ENCODE assay signal across 2 cellular contexts in the genomic region with DNA sequence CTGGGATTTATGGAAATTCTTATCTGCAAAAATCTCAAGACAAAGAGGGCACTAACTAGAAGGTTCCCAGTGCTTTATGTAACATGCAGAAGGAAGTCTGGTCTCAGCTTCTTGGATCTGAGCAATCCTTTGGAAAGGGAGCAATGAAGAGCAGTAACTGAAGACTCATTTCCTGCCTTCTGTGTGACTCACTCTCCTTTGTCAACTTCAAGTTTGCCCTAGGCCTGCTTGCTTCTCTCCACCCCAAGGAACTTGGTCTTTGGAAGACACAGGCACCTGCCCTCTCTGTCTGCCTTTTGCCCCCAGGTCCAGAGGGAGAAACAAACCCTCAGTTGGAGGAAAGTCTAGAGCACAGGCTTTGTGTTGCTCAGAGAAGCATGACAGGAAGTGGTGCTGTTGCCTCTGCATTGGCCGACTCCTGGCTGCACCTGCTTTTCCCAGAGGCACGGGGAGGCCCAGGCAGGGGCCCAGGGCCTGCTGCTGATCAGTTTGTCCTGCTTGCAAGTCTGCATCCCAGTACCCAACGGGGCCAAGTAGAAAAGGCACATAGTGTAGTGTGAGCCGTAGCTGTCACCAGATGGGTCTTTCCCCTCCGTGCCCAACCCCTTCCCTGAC.
TF ChIP-seq lines count a peak whose summit lies in the region.

No MANE protein-coding gene starts in this region.

TF ChIP-seq in A549, 52 proteins besides CTCF, POLR2A, EP300 and RAD21 (continued from another document and continues in another):
- TF ChIP-seq MAFK (IDR thresholded peaks at IDR 0.05; ENCODE audit: partially characterized antibody) = no peak
- TF ChIP-seq, protein P1, sequence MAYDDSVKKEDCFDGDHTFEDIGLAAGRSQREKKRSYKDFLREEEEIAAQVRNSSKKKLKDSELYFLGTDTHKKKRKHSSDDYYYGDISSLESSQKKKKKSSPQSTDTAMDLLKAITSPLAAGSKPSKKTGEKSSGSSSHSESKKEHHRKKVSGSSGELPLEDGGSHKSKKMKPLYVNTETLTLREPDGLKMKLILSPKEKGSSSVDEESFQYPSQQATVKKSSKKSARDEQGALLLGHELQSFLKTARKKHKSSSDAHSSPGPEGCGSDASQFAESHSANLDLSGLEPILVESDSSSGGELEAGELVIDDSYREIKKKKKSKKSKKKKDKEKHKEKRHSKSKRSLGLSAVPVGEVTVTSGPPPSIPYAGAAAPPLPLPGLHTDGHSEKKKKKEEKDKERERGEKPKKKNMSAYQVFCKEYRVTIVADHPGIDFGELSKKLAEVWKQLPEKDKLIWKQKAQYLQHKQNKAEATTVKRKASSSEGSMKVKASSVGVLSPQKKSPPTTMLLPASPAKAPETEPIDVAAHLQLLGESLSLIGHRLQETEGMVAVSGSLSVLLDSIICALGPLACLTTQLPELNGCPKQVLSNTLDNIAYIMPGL (CRISPR knock-in tag; IDR thresholded peaks at IDR 0.05; ENCODE audit: borderline replicate concordance) = no peak
- 0 out of 2 replicates have a peak, but pooled peaks have one; percentile 25 for TF ChIP-seq ESRRA (IDR thresholded peaks at IDR 0.05; ENCODE audit: borderline replicate concordance, low read length)
- TF ChIP-seq CHD4 (IDR thresholded peaks at IDR 0.05; ENCODE audit: borderline replicate concordance) = no peak
- TF ChIP-seq HEYL (CRISPR knock-in tag; IDR thresholded peaks at IDR 0.05) = no peak
- TF ChIP-seq FOXS1 (CRISPR knock-in tag; IDR thresholded peaks at IDR 0.05) = no peak
- TF ChIP-seq SREBF2 (IDR thresholded peaks at IDR 0.05) = no peak
- no peak for TF ChIP-seq KDM5A (IDR thresholded peaks at IDR 0.05)
- TF ChIP-seq JUN (IDR thresholded peaks at IDR 0.05) = peak; percentile 51 to 66; a peak in 4 of 5 replicates
- TF ChIP-seq EHF (CRISPR knock-in tag; IDR thresholded peaks at IDR 0.05) = no peak
- 0 out of 2 replicates have a peak, but pooled peaks have one; percentile 43 for TF ChIP-seq ZNF302 (CRISPR knock-in tag; IDR thresholded peaks at IDR 0.05)
- TF ChIP-seq EHMT2 (IDR thresholded peaks at IDR 0.05; ENCODE audit: low read depth) = no peak
- TF ChIP-seq, protein P2, sequence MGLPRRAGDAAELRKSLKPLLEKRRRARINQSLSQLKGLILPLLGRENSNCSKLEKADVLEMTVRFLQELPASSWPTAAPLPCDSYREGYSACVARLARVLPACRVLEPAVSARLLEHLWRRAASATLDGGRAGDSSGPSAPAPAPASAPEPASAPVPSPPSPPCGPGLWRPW (IDR thresholded peaks at IDR 0.05) = no peak
- TF ChIP-seq, protein P3, sequence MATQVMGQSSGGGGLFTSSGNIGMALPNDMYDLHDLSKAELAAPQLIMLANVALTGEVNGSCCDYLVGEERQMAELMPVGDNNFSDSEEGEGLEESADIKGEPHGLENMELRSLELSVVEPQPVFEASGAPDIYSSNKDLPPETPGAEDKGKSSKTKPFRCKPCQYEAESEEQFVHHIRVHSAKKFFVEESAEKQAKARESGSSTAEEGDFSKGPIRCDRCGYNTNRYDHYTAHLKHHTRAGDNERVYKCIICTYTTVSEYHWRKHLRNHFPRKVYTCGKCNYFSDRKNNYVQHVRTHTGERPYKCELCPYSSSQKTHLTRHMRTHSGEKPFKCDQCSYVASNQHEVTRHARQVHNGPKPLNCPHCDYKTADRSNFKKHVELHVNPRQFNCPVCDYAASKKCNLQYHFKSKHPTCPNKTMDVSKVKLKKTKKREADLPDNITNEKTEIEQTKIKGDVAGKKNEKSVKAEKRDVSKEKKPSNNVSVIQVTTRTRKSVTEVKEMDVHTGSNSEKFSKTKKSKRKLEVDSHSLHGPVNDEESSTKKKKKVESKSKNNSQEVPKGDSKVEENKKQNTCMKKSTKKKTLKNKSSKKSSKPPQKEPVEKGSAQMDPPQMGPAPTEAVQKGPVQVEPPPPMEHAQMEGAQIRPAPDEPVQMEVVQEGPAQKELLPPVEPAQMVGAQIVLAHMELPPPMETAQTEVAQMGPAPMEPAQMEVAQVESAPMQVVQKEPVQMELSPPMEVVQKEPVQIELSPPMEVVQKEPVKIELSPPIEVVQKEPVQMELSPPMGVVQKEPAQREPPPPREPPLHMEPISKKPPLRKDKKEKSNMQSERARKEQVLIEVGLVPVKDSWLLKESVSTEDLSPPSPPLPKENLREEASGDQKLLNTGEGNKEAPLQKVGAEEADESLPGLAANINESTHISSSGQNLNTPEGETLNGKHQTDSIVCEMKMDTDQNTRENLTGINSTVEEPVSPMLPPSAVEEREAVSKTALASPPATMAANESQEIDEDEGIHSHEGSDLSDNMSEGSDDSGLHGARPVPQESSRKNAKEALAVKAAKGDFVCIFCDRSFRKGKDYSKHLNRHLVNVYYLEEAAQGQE (IDR thresholded peaks at IDR 0.05) = no peak
- peak; percentile 34 to 63; a peak in 3 of 4 replicates for TF ChIP-seq CEBPB (IDR thresholded peaks at IDR 0.05)
- TF ChIP-seq NPAS2 (CRISPR knock-in tag; IDR thresholded peaks at IDR 0.05; ENCODE audit: borderline replicate concordance) = no peak
- peak; percentile 70; the same call in 1 of the 2 replicates for TF ChIP-seq HOXB13 (CRISPR knock-in tag; IDR thresholded peaks at IDR 0.05; ENCODE audit: low read depth)
- TF ChIP-seq, protein P4, sequence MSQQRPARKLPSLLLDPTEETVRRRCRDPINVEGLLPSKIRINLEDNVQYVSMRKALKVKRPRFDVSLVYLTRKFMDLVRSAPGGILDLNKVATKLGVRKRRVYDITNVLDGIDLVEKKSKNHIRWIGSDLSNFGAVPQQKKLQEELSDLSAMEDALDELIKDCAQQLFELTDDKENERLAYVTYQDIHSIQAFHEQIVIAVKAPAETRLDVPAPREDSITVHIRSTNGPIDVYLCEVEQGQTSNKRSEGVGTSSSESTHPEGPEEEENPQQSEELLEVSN (IDR thresholded peaks at IDR 0.05; ENCODE audit: borderline replicate concordance, low read depth) = 0 out of 2 replicates have a peak, but pooled peaks have one; percentile 38
- TF ChIP-seq CBX2 (IDR thresholded peaks at IDR 0.05; ENCODE audit: borderline replicate concordance, low read depth) = no peak
- no peak for TF ChIP-seq CHD2 (IDR thresholded peaks at IDR 0.05; ENCODE audit: low read length, partially characterized antibody)
- no peak for TF ChIP-seq ZC3H11A (IDR thresholded peaks at IDR 0.05)
- TF ChIP-seq POLR2AphosphoS2 (conservative IDR thresholded peaks at IDR 0.05; ENCODE audit: low read length) = no peak
- no peak for TF ChIP-seq RFX5 (IDR thresholded peaks at IDR 0.05)
- no peak for TF ChIP-seq MYC (IDR thresholded peaks at IDR 0.05; ENCODE audit: borderline replicate concordance, low read length)
- no peak for TF ChIP-seq NR3C1 (IDR thresholded peaks at IDR 0.05)
- TF ChIP-seq TP53 (CRISPR knock-in tag; IDR thresholded peaks at IDR 0.05) = no peak
- no peak for TF ChIP-seq HDAC2 (IDR thresholded peaks at IDR 0.05)
- TF ChIP-seq, protein P5, sequence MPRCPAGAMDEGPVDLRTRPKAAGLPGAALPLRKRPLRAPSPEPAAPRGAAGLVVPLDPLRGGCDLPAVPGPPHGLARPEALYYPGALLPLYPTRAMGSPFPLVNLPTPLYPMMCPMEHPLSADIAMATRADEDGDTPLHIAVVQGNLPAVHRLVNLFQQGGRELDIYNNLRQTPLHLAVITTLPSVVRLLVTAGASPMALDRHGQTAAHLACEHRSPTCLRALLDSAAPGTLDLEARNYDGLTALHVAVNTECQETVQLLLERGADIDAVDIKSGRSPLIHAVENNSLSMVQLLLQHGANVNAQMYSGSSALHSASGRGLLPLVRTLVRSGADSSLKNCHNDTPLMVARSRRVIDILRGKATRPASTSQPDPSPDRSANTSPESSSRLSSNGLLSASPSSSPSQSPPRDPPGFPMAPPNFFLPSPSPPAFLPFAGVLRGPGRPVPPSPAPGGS (IDR thresholded peaks at IDR 0.05) = no peak
- no peak for TF ChIP-seq RCOR1 (IDR thresholded peaks at IDR 0.05; ENCODE audit: low read depth, low read length)
- TF ChIP-seq SMC3 (IDR thresholded peaks at IDR 0.05) = peak; percentile 28; the same call in 1 of the 3 replicates

TF ChIP-seq in SK-N-SH, 30 proteins besides CTCF, POLR2A, EP300 and RAD21 (continued from another document):
- TF ChIP-seq, protein P6, sequence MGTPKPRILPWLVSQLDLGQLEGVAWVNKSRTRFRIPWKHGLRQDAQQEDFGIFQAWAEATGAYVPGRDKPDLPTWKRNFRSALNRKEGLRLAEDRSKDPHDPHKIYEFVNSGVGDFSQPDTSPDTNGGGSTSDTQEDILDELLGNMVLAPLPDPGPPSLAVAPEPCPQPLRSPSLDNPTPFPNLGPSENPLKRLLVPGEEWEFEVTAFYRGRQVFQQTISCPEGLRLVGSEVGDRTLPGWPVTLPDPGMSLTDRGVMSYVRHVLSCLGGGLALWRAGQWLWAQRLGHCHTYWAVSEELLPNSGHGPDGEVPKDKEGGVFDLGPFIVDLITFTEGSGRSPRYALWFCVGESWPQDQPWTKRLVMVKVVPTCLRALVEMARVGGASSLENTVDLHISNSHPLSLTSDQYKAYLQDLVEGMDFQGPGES (IDR thresholded peaks at IDR 0.05; ENCODE audit: low read depth, low read length) = no peak
- peak; percentile 90 for TF ChIP-seq JUND (IDR thresholded peaks at IDR 0.05)
- TF ChIP-seq TCF12 (IDR thresholded peaks at IDR 0.05) = peak; percentile 89
- no peak for TF ChIP-seq FOXM1 (IDR thresholded peaks at IDR 0.05; ENCODE audit: low read depth)
- TF ChIP-seq POLR2AphosphoS5 (IDR thresholded peaks at IDR 0.05; ENCODE audit: low read depth, low read length) = peak; percentile 43; the same call in 1 of the 2 replicates
